Comparison of ENCODE assay signal across 3 cellular contexts in the genomic region with DNA sequence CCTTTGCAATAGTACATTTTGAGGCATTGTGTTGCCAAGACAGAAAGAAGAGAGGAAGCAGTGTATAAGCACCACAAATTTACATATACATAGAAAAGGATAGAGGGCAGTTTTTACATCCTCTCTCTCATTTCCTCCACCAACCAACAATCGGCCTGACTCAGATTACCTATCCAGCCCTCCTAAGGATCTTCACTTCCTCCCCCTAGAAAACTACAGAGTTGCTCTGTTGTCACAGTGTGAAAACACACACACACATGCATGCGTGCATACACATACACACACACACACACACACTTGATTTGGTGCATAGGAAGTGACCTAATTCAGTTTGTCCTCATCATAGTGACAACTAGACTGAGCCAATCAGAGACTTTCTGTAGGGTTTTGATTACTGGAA.
TF ChIP-seq lines count a peak whose summit lies in the region.

No MANE protein-coding gene starts in this region.

TF ChIP-seq in GM12891, 5 proteins besides CTCF, POLR2A, EP300 and RAD21:
- TF ChIP-seq POLR2AphosphoS5 (IDR thresholded peaks at IDR 0.05; ENCODE audit: low read depth, low read length), result no peak
- TF ChIP-seq SPI1 (IDR thresholded peaks at IDR 0.05; ENCODE audit: low read depth, low read length), result peak; percentile 22; the same call in 1 of the 2 replicates

TF ChIP-seq in GM23338, 12 proteins besides CTCF, POLR2A, EP300 and RAD21 (continues in another document):
- TF ChIP-seq ZNF114 (CRISPR knock-in tag; IDR thresholded peaks at IDR 0.05), result no peak
- TF ChIP-seq ZNF331 (CRISPR knock-in tag; IDR thresholded peaks at IDR 0.05; ENCODE audit: low read depth), result no peak
- TF ChIP-seq, protein P1, sequence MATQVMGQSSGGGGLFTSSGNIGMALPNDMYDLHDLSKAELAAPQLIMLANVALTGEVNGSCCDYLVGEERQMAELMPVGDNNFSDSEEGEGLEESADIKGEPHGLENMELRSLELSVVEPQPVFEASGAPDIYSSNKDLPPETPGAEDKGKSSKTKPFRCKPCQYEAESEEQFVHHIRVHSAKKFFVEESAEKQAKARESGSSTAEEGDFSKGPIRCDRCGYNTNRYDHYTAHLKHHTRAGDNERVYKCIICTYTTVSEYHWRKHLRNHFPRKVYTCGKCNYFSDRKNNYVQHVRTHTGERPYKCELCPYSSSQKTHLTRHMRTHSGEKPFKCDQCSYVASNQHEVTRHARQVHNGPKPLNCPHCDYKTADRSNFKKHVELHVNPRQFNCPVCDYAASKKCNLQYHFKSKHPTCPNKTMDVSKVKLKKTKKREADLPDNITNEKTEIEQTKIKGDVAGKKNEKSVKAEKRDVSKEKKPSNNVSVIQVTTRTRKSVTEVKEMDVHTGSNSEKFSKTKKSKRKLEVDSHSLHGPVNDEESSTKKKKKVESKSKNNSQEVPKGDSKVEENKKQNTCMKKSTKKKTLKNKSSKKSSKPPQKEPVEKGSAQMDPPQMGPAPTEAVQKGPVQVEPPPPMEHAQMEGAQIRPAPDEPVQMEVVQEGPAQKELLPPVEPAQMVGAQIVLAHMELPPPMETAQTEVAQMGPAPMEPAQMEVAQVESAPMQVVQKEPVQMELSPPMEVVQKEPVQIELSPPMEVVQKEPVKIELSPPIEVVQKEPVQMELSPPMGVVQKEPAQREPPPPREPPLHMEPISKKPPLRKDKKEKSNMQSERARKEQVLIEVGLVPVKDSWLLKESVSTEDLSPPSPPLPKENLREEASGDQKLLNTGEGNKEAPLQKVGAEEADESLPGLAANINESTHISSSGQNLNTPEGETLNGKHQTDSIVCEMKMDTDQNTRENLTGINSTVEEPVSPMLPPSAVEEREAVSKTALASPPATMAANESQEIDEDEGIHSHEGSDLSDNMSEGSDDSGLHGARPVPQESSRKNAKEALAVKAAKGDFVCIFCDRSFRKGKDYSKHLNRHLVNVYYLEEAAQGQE (IDR thresholded peaks at IDR 0.05; ENCODE audit: unreplicated experiment), result no peak
- TF ChIP-seq NANOG (IDR thresholded peaks at IDR 0.05; ENCODE audit: borderline replicate concordance), result no peak
- TF ChIP-seq POLR2AphosphoS5 (IDR thresholded peaks at IDR 0.05; ENCODE audit: low read depth), result no peak
- TF ChIP-seq JUNB (IDR thresholded peaks at IDR 0.05; ENCODE audit: unreplicated experiment), result no peak
- no peak for TF ChIP-seq EZH2 (IDR thresholded peaks at IDR 0.05; ENCODE audit: low read depth, unreplicated experiment)
- TF ChIP-seq CREB1 (CRISPR knock-in tag; IDR thresholded peaks at IDR 0.05; ENCODE audit: low read depth), result no peak
- TF ChIP-seq STAT1 (IDR thresholded peaks at IDR 0.05; ENCODE audit: unreplicated experiment), result no peak
- TF ChIP-seq EZH2phosphoT487 (IDR thresholded peaks at IDR 0.05; ENCODE audit: unreplicated experiment), result no peak
- no peak for TF ChIP-seq ZNF462 (CRISPR knock-in tag; IDR thresholded peaks at IDR 0.05)

TF ChIP-seq in IMR-90, 13 proteins besides CTCF, POLR2A, EP300 and RAD21:
- TF ChIP-seq, protein P2, sequence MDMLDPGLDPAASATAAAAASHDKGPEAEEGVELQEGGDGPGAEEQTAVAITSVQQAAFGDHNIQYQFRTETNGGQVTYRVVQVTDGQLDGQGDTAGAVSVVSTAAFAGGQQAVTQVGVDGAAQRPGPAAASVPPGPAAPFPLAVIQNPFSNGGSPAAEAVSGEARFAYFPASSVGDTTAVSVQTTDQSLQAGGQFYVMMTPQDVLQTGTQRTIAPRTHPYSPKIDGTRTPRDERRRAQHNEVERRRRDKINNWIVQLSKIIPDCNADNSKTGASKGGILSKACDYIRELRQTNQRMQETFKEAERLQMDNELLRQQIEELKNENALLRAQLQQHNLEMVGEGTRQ (IDR thresholded peaks at IDR 0.05; ENCODE audit: low read depth, low read length), result no peak
- no peak for TF ChIP-seq MAFK (IDR thresholded peaks at IDR 0.05; ENCODE audit: low read depth, low read length)
- no peak for TF ChIP-seq RFX5 (IDR thresholded peaks at IDR 0.05; ENCODE audit: low read depth, low read length)
TF ChIP-seq in IMR-90: peak in this region for 0.
